In the genomic region with DNA sequence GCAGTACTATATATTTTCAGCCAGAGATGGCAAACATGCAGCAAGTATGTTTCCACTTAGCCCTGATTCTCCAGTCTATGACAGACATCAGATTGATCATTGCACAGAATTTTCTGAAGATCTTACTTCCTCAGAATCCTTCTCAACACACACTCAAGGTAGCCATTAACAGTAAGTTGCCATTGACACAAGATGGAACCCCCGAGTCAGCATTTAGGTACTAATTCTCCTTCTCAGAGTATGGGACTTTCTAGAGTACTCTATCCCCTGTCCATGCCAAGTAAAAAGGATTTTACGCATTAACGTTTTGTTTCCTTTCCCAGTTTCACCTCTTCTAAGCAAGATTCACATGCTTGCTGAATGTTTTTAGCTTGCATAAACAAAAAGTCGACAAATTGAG, we compare ENCODE assay signal across 2 cellular contexts.
TF ChIP-seq lines count a peak whose summit lies in the region.

No MANE protein-coding gene starts in this region.

TF ChIP-seq in A549, 52 proteins besides CTCF, POLR2A, EP300 and RAD21:
- peak; percentile 59 for TF ChIP-seq MAFK (IDR thresholded peaks at IDR 0.05; ENCODE audit: partially characterized antibody)
- TF ChIP-seq JUNB (IDR thresholded peaks at IDR 0.05): no peak
- no peak for TF ChIP-seq ZSCAN20 (CRISPR knock-in tag; IDR thresholded peaks at IDR 0.05)

TF ChIP-seq in IMR-90, 13 proteins besides CTCF, POLR2A, EP300 and RAD21:
- TF ChIP-seq BHLHE40 (IDR thresholded peaks at IDR 0.05; ENCODE audit: low read depth, low read length) (no peak), NFE2L2 (IDR thresholded peaks at IDR 0.05; ENCODE audit: low read depth, low read length) (no peak), MAZ (IDR thresholded peaks at IDR 0.05; ENCODE audit: borderline replicate concordance, low read depth, low read length) (no peak), MAFK (IDR thresholded peaks at IDR 0.05; ENCODE audit: low read depth, low read length) (peak; percentile 97)
